Comparison of ENCODE assay signal across 18 cellular contexts in genomic region chr7:110595694-110596093, GRCh38.
DNase-seq lines count a peak whose midpoint lies in the region; ATAC-seq, FAIRE-seq and TF ChIP-seq lines count a peak whose summit lies in the region.
"Had no signal": no experiment of that assay in that cellular context is flagged by ENCODE, and none has a peak within 500 bp of the region (broad histone marks: within the 10 kb centered on the region; RNA-seq: fewer than 3 reads in every experiment).

No MANE protein-coding gene starts in this region.

- H3K4me3 Mint-ChIP-seq in CD8-positive, alpha-beta T cell: no peak overlapping the region
- no peak overlapping the region for H3K4me3 Mint-ChIP-seq in osteocyte (ENCODE audit: unreplicated experiment)
- H3K4me3 Mint-ChIP-seq: activated CD4-positive, alpha-beta memory T cell treated with anti-CD3 and anti-CD28 coated beads for 36 hours; stimulated activated naive B cell treated with anti-CD40 and anti-IgM and Interleukin-4, amounts not matched to agents 10 μg/mL and 1 μg/mL and 100 μg/mL, for 72 hours had no signal

- no peak overlapping the region for H2AFZ ChIP-seq in HepG2 (ENCODE audit: low read length)

- H3K4me2 ChIP-seq in HepG2 (ENCODE audit: low read depth, low read length): no peak overlapping the region
- H3K4me2 ChIP-seq: smooth muscle cell had no signal

- H3K79me2 ChIP-seq in HepG2 (ENCODE audit: insufficient read depth, low read length): no peaks in the 10 kb centered on the region

- ATAC-seq in HepG2: no peak
- no peak for ATAC-seq in right lobe of liver
- no peak for ATAC-seq in CD8-positive, alpha-beta T cell
- ATAC-seq: upper lobe of right lung had no signal

- no peaks in the 10 kb centered on the region for H3K36me3 Mint-ChIP-seq in CD8-positive, alpha-beta T cell
- H3K36me3 Mint-ChIP-seq in osteocyte (ENCODE audit: unreplicated experiment): no peaks in the 10 kb centered on the region
- H3K36me3 Mint-ChIP-seq: activated CD4-positive, alpha-beta memory T cell treated with anti-CD3 and anti-CD28 coated beads for 36 hours; stimulated activated naive B cell treated with anti-CD40 and anti-IgM and Interleukin-4, amounts not matched to agents 10 μg/mL and 1 μg/mL and 100 μg/mL, for 72 hours had no signal

- CTCF ChIA-PET in HepG2 (lab: Yijun Ruan, JAX; ENCODE audit: low intra/inter-chr PET ratio, low total read pairs): no interaction called here
- CTCF ChIA-PET in CD8-positive, alpha-beta T cell (lab: Charles Lee): interaction anchor here (0.6 to 3.6 kb wide), 5 partner anchors 10 to 503 kb away, joined by 3 to 28 read pairs (median 4); no protein-coding TSS in a partner anchor

- H3K27me3 ChIP-seq in HepG2 (ENCODE audit: control insufficient read depth in 1 of 2, insufficient read depth in 2 of 2, low read length in 2 of 2) (no peaks in the 10 kb centered on the region), right lobe of liver (no peaks in the 10 kb centered on the region)
- no peaks in the 10 kb centered on the region for H3K27me3 ChIP-seq in CD8-positive, alpha-beta T cell (ENCODE audit: insufficient read depth, low read length)
- H3K27me3 ChIP-seq: esophagus muscularis mucosa, upper lobe of right lung had no signal

- FAIRE-seq in HepG2 (lab: Jason Lieb, UNC): no peak

- no peak overlapping the region for H3K27ac Mint-ChIP-seq in CD8-positive, alpha-beta T cell
- no peak overlapping the region for H3K27ac Mint-ChIP-seq in osteocyte (ENCODE audit: unreplicated experiment)
- H3K27ac Mint-ChIP-seq: activated CD4-positive, alpha-beta memory T cell treated with anti-CD3 and anti-CD28 coated beads for 36 hours; stimulated activated naive B cell treated with anti-CD40 and anti-IgM and Interleukin-4, amounts not matched to agents 10 μg/mL and 1 μg/mL and 100 μg/mL, for 72 hours had no signal

- no TSS peak for BruUV-seq in HepG2 (replicated peaks; lab: Mats Ljungman, UMichigan)

- TF ChIP-seq CTCF in HepG2 (CRISPR knock-in tag; IDR thresholded peaks at IDR 0.05) (no peak), right lobe of liver (IDR thresholded peaks at IDR 0.05) (no peak), osteocyte (IDR thresholded peaks at IDR 0.05) (no peak)
- TF ChIP-seq CTCF in CD8-positive, alpha-beta T cell (IDR thresholded peaks at IDR 0.05): no peak

- in situ Hi-C loops in HepG2 (cut with HindIII; ENCODE audit: extremely low pct_ligation_motif_present, low pct_unique_long_range_greater_than_20kb): no loop called here

- POLR2A ChIA-PET in HepG2 (lab: Yijun Ruan, JAX): no interaction called here
- POLR2A ChIA-PET in CD8-positive, alpha-beta T cell (lab: Charles Lee): interaction anchor here (1.2 to 1.3 kb wide), 2 partner anchors 499 to 503 kb away, joined by 4 to 5 read pairs; no protein-coding TSS in a partner anchor

- no peak for TF ChIP-seq POLR2A in HepG2 (IDR thresholded peaks at IDR 0.05; ENCODE audit: insufficient read depth in 1 of 2, low read depth in 2 of 2, low read length in 2 of 2)
- no peak for TF ChIP-seq POLR2A in right lobe of liver (IDR thresholded peaks at IDR 0.05)

- H3K4me1 ChIP-seq in HepG2 (ENCODE audit: insufficient read depth, low read length): no peaks in the 10 kb centered on the region
- H3K4me1 ChIP-seq in right lobe of liver: no peaks in the 10 kb centered on the region
- H3K4me1 ChIP-seq in CD8-positive, alpha-beta T cell (ENCODE audit: insufficient read depth, low read length): no peaks in the 10 kb centered on the region
- H3K4me1 ChIP-seq: esophagus muscularis mucosa, upper lobe of right lung had no signal

- H4K20me1 ChIP-seq in HepG2 (ENCODE audit: insufficient read depth, low read length): no peaks in the 10 kb centered on the region

- H3K9me3 Mint-ChIP-seq in CD8-positive, alpha-beta T cell: no peaks in the 10 kb centered on the region
- H3K9me3 Mint-ChIP-seq in osteocyte (ENCODE audit: unreplicated experiment): no peaks in the 10 kb centered on the region
- H3K9me3 Mint-ChIP-seq: activated CD4-positive, alpha-beta memory T cell treated with anti-CD3 and anti-CD28 coated beads for 36 hours; stimulated activated naive B cell treated with anti-CD40 and anti-IgM and Interleukin-4, amounts not matched to agents 10 μg/mL and 1 μg/mL and 100 μg/mL, for 72 hours had no signal

- H3K27me3 Mint-ChIP-seq in CD8-positive, alpha-beta T cell (ENCODE audit: low read depth): no peaks in the 10 kb centered on the region
- H3K27me3 Mint-ChIP-seq in osteocyte (ENCODE audit: unreplicated experiment): peaks cover 2% of the 10 kb centered on the region
- H3K27me3 Mint-ChIP-seq: activated CD4-positive, alpha-beta memory T cell treated with anti-CD3 and anti-CD28 coated beads for 36 hours; stimulated activated naive B cell treated with anti-CD40 and anti-IgM and Interleukin-4, amounts not matched to agents 10 μg/mL and 1 μg/mL and 100 μg/mL, for 72 hours had no signal

- DNase-seq in HepG2 (ENCODE audit: low spot score) (no peak), right lobe of liver (no peak), NCI-H526 treated with DMSO at 0.1 percent for 48 hours (lab: John Stamatoyannopoulos, UW) (peak; percentile 3), cerebellum (ENCODE audit: low spot score) (peak; percentile 26), T-helper 9 cell (no peak), osteocyte (ENCODE audit: extremely low spot score, unreplicated experiment) (no peak), cortex of kidney (lab: John Stamatoyannopoulos, UW) (no peak)
- DNase-seq in CD8-positive, alpha-beta T cell: no peak
- DNase-seq: activated CD4-positive, alpha-beta memory T cell treated with anti-CD3 and anti-CD28 coated beads for 36 hours; activated effector memory CD4-positive, alpha-beta T cell treated with Interleukin-2 at 50 U/mL for 16 hours; dermis blood vessel endothelial cell; DMS79; head of caudate nucleus; SHP77; stimulated activated naive B cell treated with anti-CD40 and anti-IgM and Interleukin-4, amounts not matched to agents 10 μg/mL and 1 μg/mL and 100 μg/mL, for 72 hours; upper lobe of right lung had no signal

- no peaks in the 10 kb centered on the region for H3K36me3 ChIP-seq in HepG2 (replicated peaks in 1 of 2; ENCODE audit: control insufficient read depth in 1 of 2, insufficient read depth in 2 of 2, low read length in 2 of 2)
- no peaks in the 10 kb centered on the region for H3K36me3 ChIP-seq in right lobe of liver
- H3K36me3 ChIP-seq in CD8-positive, alpha-beta T cell (ENCODE audit: insufficient read depth, low read length): no peaks in the 10 kb centered on the region
- H3K36me3 ChIP-seq: esophagus muscularis mucosa, upper lobe of right lung had no signal

- H3K9me3 ChIP-seq in HepG2 (ENCODE audit: low read length): no peaks in the 10 kb centered on the region
- H3K9me3 ChIP-seq in right lobe of liver: no peaks in the 10 kb centered on the region
- H3K9me3 ChIP-seq in CD8-positive, alpha-beta T cell (ENCODE audit: low read length): no peaks in the 10 kb centered on the region
- H3K9me3 ChIP-seq: esophagus muscularis mucosa, upper lobe of right lung had no signal

- H3K27ac ChIP-seq in HepG2 (ENCODE audit: extremely low read length, insufficient read depth, low read length) (no peak overlapping the region), right lobe of liver (no peak overlapping the region)
- no peak overlapping the region for H3K27ac ChIP-seq in CD8-positive, alpha-beta T cell (ENCODE audit: low read depth, low read length)
- H3K27ac ChIP-seq: esophagus muscularis mucosa, upper lobe of right lung had no signal

- intact Hi-C loops in HepG2 (cut with micrococcal nuclease; ENCODE audit: unreplicated experiment) (no loop called here), right lobe of liver (cut with DNase I) (no loop called here)
- intact Hi-C loops in CD8-positive, alpha-beta T cell (cut with DNase I, micrococcal nuclease): loop anchor here (1.0 to 10.0 kb wide), 5 partner anchors 339 to 1139 kb away; no protein-coding TSS in a partner anchor

- H3K4me3 ChIP-seq in HepG2 (replicated peaks in 1 of 3; ENCODE audit: insufficient read depth in 1 of 3, low read depth in 2 of 3, low read length in 3 of 3) (no peak overlapping the region), right lobe of liver (no peak overlapping the region)
- no peak overlapping the region for H3K4me3 ChIP-seq in CD8-positive, alpha-beta T cell (ENCODE audit: low read depth, low read length)
- H3K4me3 ChIP-seq: esophagus muscularis mucosa, smooth muscle cell, upper lobe of right lung had no signal

- TF ChIP-seq RAD21 in HepG2 (CRISPR knock-in tag; IDR thresholded peaks at IDR 0.05): no peak

- no peak for TF ChIP-seq EP300 in HepG2 (IDR thresholded peaks at IDR 0.05; ENCODE audit: low read depth in 2 of 2, low read length in 2 of 2)
- no peak for TF ChIP-seq EP300 in HepG2 (CRISPR knock-in tag; IDR thresholded peaks at IDR 0.05; ENCODE audit: borderline replicate concordance)

- H3K4me1 Mint-ChIP-seq in CD8-positive, alpha-beta T cell (ENCODE audit: low read depth): no peaks in the 10 kb centered on the region
- peaks cover 6% of the 10 kb centered on the region for H3K4me1 Mint-ChIP-seq in osteocyte (ENCODE audit: unreplicated experiment)
- H3K4me1 Mint-ChIP-seq: stimulated activated naive B cell treated with anti-CD40 and anti-IgM and Interleukin-4, amounts not matched to agents 10 μg/mL and 1 μg/mL and 100 μg/mL, for 72 hours had no signal

- no peak overlapping the region for H3K9ac ChIP-seq in HepG2 (ENCODE audit: insufficient read depth, low read depth, low read length)

TF ChIP-seq in HepG2, 621 proteins besides CTCF, POLR2A, EP300 and RAD21:
- no peak for TF ChIP-seq ZNF556 (CRISPR knock-in tag; IDR thresholded peaks at IDR 0.05; ENCODE audit: borderline replicate concordance)
- TF ChIP-seq SMYD3 (CRISPR knock-in tag; IDR thresholded peaks at IDR 0.05): no peak
- no peak for TF ChIP-seq KLF11 (CRISPR knock-in tag; IDR thresholded peaks at IDR 0.05)
- TF ChIP-seq STAG1 (CRISPR knock-in tag; IDR thresholded peaks at IDR 0.05): peak; percentile 21; the same call in 1 of the 2 replicates
- TF ChIP-seq MXD3 (CRISPR knock-in tag; IDR thresholded peaks at IDR 0.05): no peak

Comparison
In these comparisons a context has a peak if more than half of its experiments do, and no peak if none do; other contexts are left out.
1. DNase-seq: peak in NCI-H526 treated with DMSO at 0.1 percent for 48 hours (single experiment) and cerebellum (single experiment); none in HepG2 (single experiment), right lobe of liver (0 of 3), CD8-positive, alpha-beta T cell (0 of 7), T-helper 9 cell (single experiment), osteocyte (single experiment) and cortex of kidney (single experiment).
2. intact Hi-C loops: an anchor here in CD8-positive, alpha-beta T cell (1.0 to 10.0 kb wide); none called in HepG2 and right lobe of liver.